Comparison of ENCODE assay signal across 10 cellular contexts in genomic region chr1:207935166-207935583, GRCh38. TPM values are rescaled to one million over a fixed set of nuclear protein-coding genes. Genes with fewer than 3 reads are reported as not detected.
DNase-seq lines count a peak whose midpoint lies in the region; ATAC-seq and TF ChIP-seq lines count a peak whose summit lies in the region.
"Had no signal": no experiment of that assay in that cellular context is flagged by ENCODE, and none has a peak within 500 bp of the region (broad histone marks: within the 10 kb centered on the region; RNA-seq: fewer than 3 reads in every experiment).

No MANE protein-coding gene starts in this region.

- peaks cover 16% of the 10 kb centered on the region for H3K27me3 Mint-ChIP-seq in stimulated activated naive CD8-positive, alpha-beta T cell treated with anti-CD3 and anti-CD28 coated beads, Interleukin-15, amount 100 ng/mL, for 72 hours

- no peak overlapping the region for H3K4me3 Mint-ChIP-seq in stimulated activated naive CD8-positive, alpha-beta T cell treated with anti-CD3 and anti-CD28 coated beads, Interleukin-15, amount 100 ng/mL, for 72 hours

- H3K27me3 ChIP-seq in PC-9 (ENCODE audit: insufficient read depth, low read depth) (no peaks in the 10 kb centered on the region), colonic mucosa (no peaks in the 10 kb centered on the region)
- H3K27me3 ChIP-seq: adrenal gland had no signal

- no peaks in the 10 kb centered on the region for H4K20me1 ChIP-seq in PC-9 (ENCODE audit: insufficient read depth)

- H3K36me3 ChIP-seq in PC-9 (ENCODE audit: low read depth) = no peaks in the 10 kb centered on the region
- H3K36me3 ChIP-seq in colonic mucosa = no peaks in the 10 kb centered on the region
- H3K36me3 ChIP-seq: adrenal gland had no signal

- TF ChIP-seq CTCF in PC-9 (conservative IDR thresholded peaks at IDR 0.05) (no peak), colonic mucosa (IDR thresholded peaks at IDR 0.05) (no peak)

- H3K9me2 ChIP-seq in PC-9 (ENCODE audit: insufficient read depth) = no peaks in the 10 kb centered on the region

- H3K79me2 ChIP-seq in PC-9 (ENCODE audit: low read depth) = no peaks in the 10 kb centered on the region

- H3K4me1 Mint-ChIP-seq in stimulated activated naive CD8-positive, alpha-beta T cell treated with anti-CD3 and anti-CD28 coated beads, Interleukin-15, amount 100 ng/mL, for 72 hours = no peaks in the 10 kb centered on the region

- no peak overlapping the region for H3K4me2 ChIP-seq in PC-9

- in situ Hi-C loops in KBM-7 (cut with MboI; ENCODE audit: low pct_unique_long_range_greater_than_20kb, low sequenced_read_pairs) = no loop called here

- CTCF ChIA-PET in PC-9 (lab: Charles Lee) = no interaction called here

- H3K9me3 ChIP-seq in PC-9 (ENCODE audit: insufficient read depth, low read depth) (no peaks in the 10 kb centered on the region), colonic mucosa (no peaks in the 10 kb centered on the region)
- H3K9me3 ChIP-seq: adrenal gland had no signal

- no peak overlapping the region for H2AFZ ChIP-seq in PC-9

- H3K27ac ChIP-seq in PC-9 (no peak overlapping the region), colonic mucosa (no peak overlapping the region)
- H3K27ac ChIP-seq: adrenal gland had no signal

- intact Hi-C loops in PC-9 (cut with micrococcal nuclease; ENCODE audit: unreplicated experiment) = no loop called here
- intact Hi-C loops in colonic mucosa (cut with DNase I) = no loop called here

- H3K27ac Mint-ChIP-seq in stimulated activated naive CD8-positive, alpha-beta T cell treated with anti-CD3 and anti-CD28 coated beads, Interleukin-15, amount 100 ng/mL, for 72 hours = no peak overlapping the region

- DNase-seq in CMK (ENCODE audit: low read depth) = peak; percentile 94
- peak; percentile 89 for DNase-seq in KBM-7
- DNase-seq in PC-9 = no peak
- DNase-seq in colonic mucosa = no peak
- DNase-seq in activated T-cell treated with anti-CD3 and anti-CD28 coated beads, Interleukin-2, amount 50 U/mL, for 48 hours = no peak
- no peak for DNase-seq in stimulated activated naive CD8-positive, alpha-beta T cell treated with anti-CD3 and anti-CD28 coated beads, Interleukin-15, amount 100 ng/mL, for 72 hours
- DNase-seq: adrenal gland, NCI-H82 had no signal

- POLR2A ChIA-PET in PC-9 (lab: Charles Lee; ENCODE audit: unreplicated experiment) = no interaction called here

- no peak overlapping the region for H3K9ac ChIP-seq in colonic mucosa (ENCODE audit: low read depth in 2 of 2, low read length in 2 of 2)

- H3K9me3 Mint-ChIP-seq in stimulated activated naive CD8-positive, alpha-beta T cell treated with anti-CD3 and anti-CD28 coated beads, Interleukin-15, amount 100 ng/mL, for 72 hours = peaks cover 0 to 8% of the 10 kb centered on the region in 2 donors

- ATAC-seq in GM19395 (IDR thresholded peaks at IDR 0.05; ENCODE audit: unreplicated experiment) (peak; percentile 99), HG02885 (IDR thresholded peaks at IDR 0.05; ENCODE audit: poor library complexity, unreplicated experiment) (peak; percentile 96)
- ATAC-seq in stimulated activated naive CD8-positive, alpha-beta T cell treated with anti-CD3 and anti-CD28 coated beads, Interleukin-15, amount 100 ng/mL, for 72 hours = no peak

- H3K4me1 ChIP-seq in PC-9 (replicated peaks; ENCODE audit: insufficient read depth) (no peaks in the 10 kb centered on the region), colonic mucosa (no peaks in the 10 kb centered on the region)
- H3K4me1 ChIP-seq: adrenal gland had no signal

- H3K4me3 ChIP-seq in PC-9 = no peak overlapping the region
- H3K4me3 ChIP-seq in colonic mucosa = no peak overlapping the region
- H3K4me3 ChIP-seq: adrenal gland had no signal

- no TSS peak for BruUV-seq in PC-9 (replicated peaks; lab: Mats Ljungman, UMichigan)

- no peaks in the 10 kb centered on the region for H3F3A ChIP-seq in PC-9 (ENCODE audit: insufficient read depth, low read depth)

RNA-seq across cellular contexts. Expression of gene CD34, which starts 24.2 kb away (rescaled TPM):
- not detected in 2 replicates for total RNA-seq in PC-9 (2021)
- 1 to 10 TPM; 3.1 to 8.4 TPM for total RNA-seq in colonic mucosa

Comparison
In these comparisons a context has a peak if more than half of its experiments do, and no peak if none do; other contexts are left out.
1. DNase-seq: peak in CMK (single experiment) and KBM-7 (single experiment); none in PC-9 (0 of 2), colonic mucosa (single experiment), activated T-cell treated with anti-CD3 and anti-CD28 coated beads, Interleukin-2, amount 50 U/mL, for 48 hours (0 of 2) and stimulated activated naive CD8-positive, alpha-beta T cell treated with anti-CD3 and anti-CD28 coated beads, Interleukin-15, amount 100 ng/mL, for 72 hours (0 of 2).